ENCODE assay signal across 4 cellular contexts in genomic region chr13:45909089-45909488, GRCh38. TPM values are rescaled to one million over a fixed set of nuclear protein-coding genes. Genes with fewer than 3 reads are reported as not detected.
"Had no signal": no experiment of that assay in that cellular context is flagged by ENCODE, and none has a peak within 500 bp of the region (broad histone marks: within the 10 kb centered on the region; RNA-seq: fewer than 3 reads in every experiment).

No MANE protein-coding gene starts in this region.

- DNase-seq: GDM1, GF-D8 had no signal

- ATAC-seq: GM12878 had no signal

- H3K4me3 ChIP-seq: GM12878 had no signal

RNA-seq across cellular contexts. Expression of gene SIAH3, which starts 57.5 kb away (rescaled TPM):
- total RNA-seq: G401, GM12878 had no signal
- polyA plus RNA-seq: GM12878 had no signal
